18 cellular contexts compared by ENCODE assay signal in the genomic region with DNA sequence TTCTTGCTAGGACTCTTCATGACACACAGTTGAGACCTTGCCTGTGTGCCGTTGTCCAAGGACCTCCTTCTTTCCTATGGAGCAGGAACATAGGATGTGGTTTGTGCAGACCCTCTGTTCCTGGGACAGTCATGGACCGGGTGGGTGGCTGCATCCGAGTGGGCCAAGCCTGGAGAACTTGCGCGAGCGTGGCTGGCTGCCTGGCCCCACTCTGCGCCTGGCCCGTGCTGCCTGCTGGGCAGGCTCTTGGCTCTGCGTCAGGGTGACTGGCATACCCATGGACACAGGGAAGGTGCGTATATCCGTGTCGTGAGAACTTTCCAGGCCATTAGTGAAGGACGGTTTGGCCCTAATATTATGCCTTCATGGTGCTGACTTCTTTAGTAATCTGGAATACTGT.
DNase-seq lines count a peak whose midpoint lies in the region; ATAC-seq and TF ChIP-seq lines count a peak whose summit lies in the region.
"Had no signal": no experiment of that assay in that cellular context is flagged by ENCODE, and none has a peak within 500 bp of the region (broad histone marks: within the 10 kb centered on the region; RNA-seq: fewer than 3 reads in every experiment).

No MANE protein-coding gene starts in this region.

- peak; percentile 34 for DNase-seq in ecto neural progenitor cell (ENCODE audit: low spot score)
- peak; percentile 18 for DNase-seq in endodermal cell
- peak; percentile 62 for DNase-seq in osteocyte (ENCODE audit: extremely low spot score, unreplicated experiment)
- no peak for DNase-seq in upper lobe of right lung
- DNase-seq: ACHN; Caco-2; CD4-positive, alpha-beta T cell; DMS153; DMS79; GDM1; GOT3; H7; HFFc6; IMR-90 had no signal

- H3K4me1 ChIP-seq in endodermal cell (ENCODE audit: control insufficient read depth, insufficient read depth, low read length) (no peaks in the 10 kb centered on the region), upper lobe of right lung (no peaks in the 10 kb centered on the region)
- H3K4me1 ChIP-seq: Caco-2 had no signal

- H3K4me3 Mint-ChIP-seq in endodermal cell (no peak overlapping the region), osteocyte (ENCODE audit: unreplicated experiment) (no peak overlapping the region)
- H3K4me3 Mint-ChIP-seq: CD4-positive, alpha-beta T cell; HFFc6 had no signal

- H3K27ac Mint-ChIP-seq in endodermal cell, result no peak overlapping the region
- H3K27ac Mint-ChIP-seq in osteocyte (ENCODE audit: unreplicated experiment), result no peak overlapping the region
- H3K27ac Mint-ChIP-seq: CD4-positive, alpha-beta T cell; HFFc6 had no signal

- H3K9me3 ChIP-seq in endodermal cell (ENCODE audit: control insufficient read depth, low read length), result no peaks in the 10 kb centered on the region
- H3K9me3 ChIP-seq in upper lobe of right lung, result no peaks in the 10 kb centered on the region
- H3K9me3 ChIP-seq: Caco-2 had no signal

- peaks cover 3% of the 10 kb centered on the region for H3K27me3 Mint-ChIP-seq in endodermal cell (ENCODE audit: insufficient read depth)
- peaks cover 5% of the 10 kb centered on the region for H3K27me3 Mint-ChIP-seq in osteocyte (ENCODE audit: unreplicated experiment)

- H3K9me3 Mint-ChIP-seq in endodermal cell (no peaks in the 10 kb centered on the region), osteocyte (ENCODE audit: unreplicated experiment) (no peaks in the 10 kb centered on the region)
- H3K9me3 Mint-ChIP-seq: CD4-positive, alpha-beta T cell had no signal

- intact Hi-C loops in upper lobe of right lung (cut with DNase I), result no loop called here

- no peaks in the 10 kb centered on the region for H3K27me3 ChIP-seq in endodermal cell (ENCODE audit: control insufficient read depth, insufficient read depth, low read length, poor library complexity, severe bottlenecking)
- H3K27me3 ChIP-seq in upper lobe of right lung, result peaks cover 10% of the 10 kb centered on the region

- 67 to 81% methylated on average over 5 to 13 of the region's 13 CpGs for WGBS in endodermal cell (ENCODE audit: insufficient coverage in 1 of 2, insufficient read length in 1 of 2), 2 experiments

- H3K36me3 Mint-ChIP-seq in endodermal cell (ENCODE audit: low read depth), result no peaks in the 10 kb centered on the region
- H3K36me3 Mint-ChIP-seq in osteocyte (ENCODE audit: unreplicated experiment), result no peaks in the 10 kb centered on the region

- H3K9ac ChIP-seq in endodermal cell (ENCODE audit: extremely low read depth, low read length, poor library complexity, severe bottlenecking), result no peak overlapping the region

- TF ChIP-seq CTCF in endodermal cell (conservative IDR thresholded peaks at IDR 0.05) (no peak), osteocyte (IDR thresholded peaks at IDR 0.05) (no peak), upper lobe of right lung (IDR thresholded peaks at IDR 0.05) (no peak)

- H3K27ac ChIP-seq in endodermal cell (ENCODE audit: low read depth, low read length) (no peak overlapping the region), upper lobe of right lung (no peak overlapping the region)
- H3K27ac ChIP-seq: C4-2B had no signal

- H3K4me1 Mint-ChIP-seq in endodermal cell, result no peaks in the 10 kb centered on the region
- H3K4me1 Mint-ChIP-seq in osteocyte (ENCODE audit: unreplicated experiment), result no peaks in the 10 kb centered on the region

- peak; percentile 12 for ATAC-seq in upper lobe of right lung
- no peak for ATAC-seq in HG02884 (IDR thresholded peaks at IDR 0.05; ENCODE audit: unreplicated experiment)
- no peak for ATAC-seq in GM21723 (IDR thresholded peaks at IDR 0.05; ENCODE audit: unreplicated experiment)
- ATAC-seq: HCT116 had no signal

- H3K4me3 ChIP-seq in endodermal cell (ENCODE audit: low read length) (no peak overlapping the region), upper lobe of right lung (no peak overlapping the region)

- no peaks in the 10 kb centered on the region for H3K36me3 ChIP-seq in endodermal cell (ENCODE audit: control insufficient read depth, insufficient read depth, low read length)
- H3K36me3 ChIP-seq in upper lobe of right lung, result no peaks in the 10 kb centered on the region
